ENCODE assay signal across 9 cellular contexts in genomic region chr19:41753159-41753558, GRCh38. TPM values are rescaled to one million over a fixed set of nuclear protein-coding genes. Genes with fewer than 3 reads are reported as not detected.
DNase-seq lines count a peak whose midpoint lies in the region; ATAC-seq and TF ChIP-seq lines count a peak whose summit lies in the region.
"Had no signal": no experiment of that assay in that cellular context is flagged by ENCODE, and none has a peak within 500 bp of the region (broad histone marks: within the 10 kb centered on the region; RNA-seq: fewer than 3 reads in every experiment).

No MANE protein-coding gene starts in this region.

- no peaks in the 10 kb centered on the region for H3K9me3 ChIP-seq in mucosa of descending colon

- H3K27ac Mint-ChIP-seq in stimulated activated naive CD8-positive, alpha-beta T cell treated with anti-CD3 and anti-CD28 coated beads, Interleukin-15, amount 100 ng/mL, for 72 hours: no peak overlapping the region
- H3K27ac Mint-ChIP-seq: dendritic cell treated with granulocyte-macrophage colony-stimulating factor and Interleukin-4, amounts not matched to agents 40 ng/mL and 50 ng/mL, for 4 days had no signal

- TF ChIP-seq CTCF in GM10248 (IDR thresholded peaks at IDR 0.05; ENCODE audit: control extremely low read depth, extremely low read depth, low read depth, missing control alignments) (peak; percentile 77), mucosa of descending colon (IDR thresholded peaks at IDR 0.05) (peak; percentile 59)

- peaks cover 61% of the 10 kb centered on the region for H3K27me3 Mint-ChIP-seq in stimulated activated naive CD8-positive, alpha-beta T cell treated with anti-CD3 and anti-CD28 coated beads, Interleukin-15, amount 100 ng/mL, for 72 hours

- CTCF ChIA-PET in GM10248 (lab: Yijun Ruan, JAX): interaction anchor here (0.7 to 4.9 kb wide), 38 partner anchors 10 to 332 kb away, joined by 3 to 50 read pairs (median 5); partner anchors contain the start of gene CEACAM3

- H3K4me3 Mint-ChIP-seq in stimulated activated naive CD8-positive, alpha-beta T cell treated with anti-CD3 and anti-CD28 coated beads, Interleukin-15, amount 100 ng/mL, for 72 hours: no peak overlapping the region
- H3K4me3 Mint-ChIP-seq: dendritic cell treated with granulocyte-macrophage colony-stimulating factor and Interleukin-4, amounts not matched to agents 40 ng/mL and 50 ng/mL, for 4 days had no signal

- POLR2A ChIA-PET in GM10248 (lab: Yijun Ruan, JAX): no interaction called here

- H3K9me3 Mint-ChIP-seq in stimulated activated naive CD8-positive, alpha-beta T cell treated with anti-CD3 and anti-CD28 coated beads, Interleukin-15, amount 100 ng/mL, for 72 hours: no peaks in the 10 kb centered on the region
- H3K9me3 Mint-ChIP-seq: dendritic cell treated with granulocyte-macrophage colony-stimulating factor and Interleukin-4, amounts not matched to agents 40 ng/mL and 50 ng/mL, for 4 days had no signal

- intact Hi-C loops in mucosa of descending colon (cut with DNase I, micrococcal nuclease): no loop called here

- no peak overlapping the region for H3K4me3 ChIP-seq in mucosa of descending colon

- H3K4me1 ChIP-seq in mucosa of descending colon (ENCODE audit: low read depth): peaks cover 9% of the 10 kb centered on the region

- H3K36me3 ChIP-seq in mucosa of descending colon (ENCODE audit: low read depth): no peaks in the 10 kb centered on the region

- no peaks in the 10 kb centered on the region for H3K4me1 Mint-ChIP-seq in stimulated activated naive CD8-positive, alpha-beta T cell treated with anti-CD3 and anti-CD28 coated beads, Interleukin-15, amount 100 ng/mL, for 72 hours

- DNase-seq in GM10248 (ENCODE audit: extremely low spot score): peak; percentile 60
- DNase-seq in NCI-H1105 (lab: John Stamatoyannopoulos, UW): peak; percentile 78
- peak; percentile 86 for DNase-seq in activated CD4-positive, alpha-beta T cell treated with anti-CD3 and anti-CD28 coated beads for 48 hours
- DNase-seq in dermis blood vessel endothelial cell: peak; percentile 58
- DNase-seq in mucosa of descending colon: peak; percentile 82 to 89 (median 86)
- peak; percentile 68 to 70 for DNase-seq in stimulated activated naive CD8-positive, alpha-beta T cell treated with anti-CD3 and anti-CD28 coated beads, Interleukin-15, amount 100 ng/mL, for 72 hours

- peak; percentile 59 for ATAC-seq in mucosa of descending colon
- ATAC-seq in stimulated activated naive CD8-positive, alpha-beta T cell treated with anti-CD3 and anti-CD28 coated beads, Interleukin-15, amount 100 ng/mL, for 72 hours: peak; percentile 72
- ATAC-seq in GM18909 (IDR thresholded peaks at IDR 0.05; ENCODE audit: poor library complexity, unreplicated experiment): no peak
- no peak for ATAC-seq in HG03378 (IDR thresholded peaks at IDR 0.05; ENCODE audit: unreplicated experiment)

RNA-seq across cellular contexts. Expression of gene CEACAM6, which starts 2.2 kb away (rescaled TPM):
- total RNA-seq in dermis blood vessel endothelial cell (not detected in 2 replicates), mucosa of descending colon (1,000 to 10,000 TPM in 1 of 3 donors, 100 to 1,000 TPM in 2; 249 to 1,767 (median 431) TPM)

RNA-seq across cellular contexts. Expression of gene CEACAM3, which starts 43.2 kb away (rescaled TPM):
- not detected in 2 replicates for total RNA-seq in dermis blood vessel endothelial cell
- total RNA-seq in mucosa of descending colon: 1 to 10 TPM; 2.5 to 4.5 (median 3.9) TPM

RNA-seq across cellular contexts. Expression of gene CEACAM5, which starts 44.7 kb away (rescaled TPM):
- total RNA-seq in dermis blood vessel endothelial cell (not detected in 2 replicates), mucosa of descending colon (1,000 to 10,000 TPM; 2,069 to 7,240 (median 3,325) TPM)

Comparison
In these comparisons a context has a peak if more than half of its experiments do, and no peak if none do; other contexts are left out.
1. ATAC-seq: peak in mucosa of descending colon (single experiment) and stimulated activated naive CD8-positive, alpha-beta T cell treated with anti-CD3 and anti-CD28 coated beads, Interleukin-15, amount 100 ng/mL, for 72 hours (single experiment); none in GM18909 (single experiment) and HG03378 (single experiment).
2. RNA of gene CEACAM6, which starts 2.2 kb away (total RNA-seq): 249 to 1,767 TPM in mucosa of descending colon; not detected in dermis blood vessel endothelial cell; every median in the first group is over 100 times any median in the second.
3. RNA of gene CEACAM5, which starts 44.7 kb away (total RNA-seq): 2,069 to 7,240 TPM in mucosa of descending colon; not detected in dermis blood vessel endothelial cell; every median in the first group is over 1,000 times any median in the second.
4. Peak in every context shown above with its lines, with median percentiles within 50 percentile points of each other: DNase-seq.